Comparison of ENCODE assay signal across 1 cellular context in genomic region chr2:206765242-206766056, GRCh38.
TF ChIP-seq lines count a peak whose summit lies in the region.

TSS of gene FASTKD2 (plus strand) at chr2:206765606. CDS start at chr2:206766694, 1,088 bp downstream.
TSS of gene MDH1B (minus strand) at chr2:206765328. CDS start at chr2:206765271, 57 bp downstream.

TF ChIP-seq in HepG2, 621 proteins besides CTCF, POLR2A, EP300 and RAD21 (continued from another document and continues in another):
- TF ChIP-seq CSRNP1 (CRISPR knock-in tag; IDR thresholded peaks at IDR 0.05) (peak; percentile 69; the same call in 1 of the 2 replicates), HDAC2 (CRISPR knock-in tag; IDR thresholded peaks at IDR 0.05) (peak; percentile 91), ZNF34 (CRISPR knock-in tag; IDR thresholded peaks at IDR 0.05; ENCODE audit: borderline replicate concordance) (peak; percentile 82; the same call in 1 of the 2 replicates), ZNF850 (CRISPR knock-in tag; conservative IDR thresholded peaks at IDR 0.05) (no peak), ASH2L (IDR thresholded peaks at IDR 0.05; ENCODE audit: insufficient read length, low read depth, low read length) (peak; percentile 98), FOXA1 (IDR thresholded peaks at IDR 0.05) (no peak), FOXA1 (CRISPR knock-in tag; IDR thresholded peaks at IDR 0.05) (no peak), ZNF383 (CRISPR knock-in tag; IDR thresholded peaks at IDR 0.05; ENCODE audit: borderline replicate concordance) (no peak; the same call in 1 of the 2 replicates), ZNF337 (CRISPR knock-in tag; IDR thresholded peaks at IDR 0.05; ENCODE audit: borderline replicate concordance, low read depth) (0 out of 2 replicates have a peak, but pooled peaks have one; percentile 61), HOXA9 (CRISPR knock-in tag; IDR thresholded peaks at IDR 0.05; ENCODE audit: borderline replicate concordance) (no peak), GATAD2A (CRISPR knock-in tag; IDR thresholded peaks at IDR 0.05) (peak; percentile 70), FIP1L1 (IDR thresholded peaks at IDR 0.05; ENCODE audit: borderline replicate concordance, insufficient read depth, low read depth, low read length) (no peak), HMGA1 (CRISPR knock-in tag; conservative IDR thresholded peaks at IDR 0.05) (no peak), AHDC1 (CRISPR knock-in tag; IDR thresholded peaks at IDR 0.05; ENCODE audit: borderline replicate concordance) (no peak), ATAD3A (CRISPR knock-in tag; IDR thresholded peaks at IDR 0.05) (no peak), ELF4 (CRISPR knock-in tag; IDR thresholded peaks at IDR 0.05; ENCODE audit: borderline replicate concordance) (peak; percentile 72; the same call in 1 of the 2 replicates), SPEN (CRISPR knock-in tag; IDR thresholded peaks at IDR 0.05; ENCODE audit: low read depth) (peak; percentile 97), MAZ (IDR thresholded peaks at IDR 0.05; ENCODE audit: borderline replicate concordance, low read depth, low read length) (no peak), MAZ (CRISPR knock-in tag; IDR thresholded peaks at IDR 0.05; ENCODE audit: low read depth) (peak; percentile 77; the same call in 1 of the 2 replicates), ZNF124 (CRISPR knock-in tag; IDR thresholded peaks at IDR 0.05) (peak; percentile 62; the same call in 1 of the 2 replicates), ZSCAN25 (CRISPR knock-in tag; IDR thresholded peaks at IDR 0.05) (no peak; the same call in 1 of the 2 replicates), MTA1 (CRISPR knock-in tag; IDR thresholded peaks at IDR 0.05; ENCODE audit: borderline replicate concordance) (no peak), ZSCAN29 (CRISPR knock-in tag; conservative IDR thresholded peaks at IDR 0.05) (0 out of 2 replicates have a peak, but pooled peaks have one; percentile 32), SP4 (CRISPR knock-in tag; IDR thresholded peaks at IDR 0.05) (no peak), PTBP1 (IDR thresholded peaks at IDR 0.05; ENCODE audit: low read depth, low read length, poor library complexity, severe bottlenecking) (no peak)
- TF ChIP-seq, protein P1, sequence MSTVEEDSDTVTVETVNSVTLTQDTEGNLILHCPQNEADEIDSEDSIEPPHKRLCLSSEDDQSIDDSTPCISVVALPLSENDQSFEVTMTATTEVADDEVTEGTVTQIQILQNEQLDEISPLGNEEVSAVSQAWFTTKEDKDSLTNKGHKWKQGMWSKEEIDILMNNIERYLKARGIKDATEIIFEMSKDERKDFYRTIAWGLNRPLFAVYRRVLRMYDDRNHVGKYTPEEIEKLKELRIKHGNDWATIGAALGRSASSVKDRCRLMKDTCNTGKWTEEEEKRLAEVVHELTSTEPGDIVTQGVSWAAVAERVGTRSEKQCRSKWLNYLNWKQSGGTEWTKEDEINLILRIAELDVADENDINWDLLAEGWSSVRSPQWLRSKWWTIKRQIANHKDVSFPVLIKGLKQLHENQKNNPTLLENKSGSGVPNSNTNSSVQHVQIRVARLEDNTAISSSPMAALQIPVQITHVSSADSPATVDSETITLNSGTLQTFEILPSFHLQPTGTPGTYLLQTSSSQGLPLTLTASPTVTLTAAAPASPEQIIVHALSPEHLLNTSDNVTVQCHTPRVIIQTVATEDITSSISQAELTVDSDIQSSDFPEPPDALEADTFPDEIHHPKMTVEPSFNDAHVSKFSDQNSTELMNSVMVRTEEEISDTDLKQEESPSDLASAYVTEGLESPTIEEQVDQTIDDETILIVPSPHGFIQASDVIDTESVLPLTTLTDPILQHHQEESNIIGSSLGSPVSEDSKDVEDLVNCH (CRISPR knock-in tag; IDR thresholded peaks at IDR 0.05) = no peak
- TF ChIP-seq, protein P2, sequence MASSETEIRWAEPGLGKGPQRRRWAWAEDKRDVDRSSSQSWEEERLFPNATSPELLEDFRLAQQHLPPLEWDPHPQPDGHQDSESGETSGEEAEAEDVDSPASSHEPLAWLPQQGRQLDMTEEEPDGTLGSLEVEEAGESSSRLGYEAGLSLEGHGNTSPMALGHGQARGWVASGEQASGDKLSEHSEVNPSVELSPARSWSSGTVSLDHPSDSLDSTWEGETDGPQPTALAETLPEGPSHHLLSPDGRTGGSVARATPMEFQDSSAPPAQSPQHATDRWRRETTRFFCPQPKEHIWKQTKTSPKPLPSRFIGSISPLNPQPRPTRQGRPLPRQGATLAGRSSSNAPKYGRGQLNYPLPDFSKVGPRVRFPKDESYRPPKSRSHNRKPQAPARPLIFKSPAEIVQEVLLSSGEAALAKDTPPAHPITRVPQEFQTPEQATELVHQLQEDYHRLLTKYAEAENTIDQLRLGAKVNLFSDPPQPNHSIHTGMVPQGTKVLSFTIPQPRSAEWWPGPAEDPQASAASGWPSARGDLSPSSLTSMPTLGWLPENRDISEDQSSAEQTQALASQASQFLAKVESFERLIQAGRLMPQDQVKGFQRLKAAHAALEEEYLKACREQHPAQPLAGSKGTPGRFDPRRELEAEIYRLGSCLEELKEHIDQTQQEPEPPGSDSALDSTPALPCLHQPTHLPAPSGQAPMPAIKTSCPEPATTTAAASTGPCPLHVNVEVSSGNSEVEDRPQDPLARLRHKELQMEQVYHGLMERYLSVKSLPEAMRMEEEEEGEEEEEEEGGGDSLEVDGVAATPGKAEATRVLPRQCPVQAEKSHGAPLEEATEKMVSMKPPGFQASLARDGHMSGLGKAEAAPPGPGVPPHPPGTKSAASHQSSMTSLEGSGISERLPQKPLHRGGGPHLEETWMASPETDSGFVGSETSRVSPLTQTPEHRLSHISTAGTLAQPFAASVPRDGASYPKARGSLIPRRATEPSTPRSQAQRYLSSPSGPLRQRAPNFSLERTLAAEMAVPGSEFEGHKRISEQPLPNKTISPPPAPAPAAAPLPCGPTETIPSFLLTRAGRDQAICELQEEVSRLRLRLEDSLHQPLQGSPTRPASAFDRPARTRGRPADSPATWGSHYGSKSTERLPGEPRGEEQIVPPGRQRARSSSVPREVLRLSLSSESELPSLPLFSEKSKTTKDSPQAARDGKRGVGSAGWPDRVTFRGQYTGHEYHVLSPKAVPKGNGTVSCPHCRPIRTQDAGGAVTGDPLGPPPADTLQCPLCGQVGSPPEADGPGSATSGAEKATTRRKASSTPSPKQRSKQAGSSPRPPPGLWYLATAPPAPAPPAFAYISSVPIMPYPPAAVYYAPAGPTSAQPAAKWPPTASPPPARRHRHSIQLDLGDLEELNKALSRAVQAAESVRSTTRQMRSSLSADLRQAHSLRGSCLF (CRISPR knock-in tag; IDR thresholded peaks at IDR 0.05; ENCODE audit: borderline replicate concordance) = peak; percentile 83; the same call in 1 of the 2 replicates
- TF ChIP-seq, protein P3, sequence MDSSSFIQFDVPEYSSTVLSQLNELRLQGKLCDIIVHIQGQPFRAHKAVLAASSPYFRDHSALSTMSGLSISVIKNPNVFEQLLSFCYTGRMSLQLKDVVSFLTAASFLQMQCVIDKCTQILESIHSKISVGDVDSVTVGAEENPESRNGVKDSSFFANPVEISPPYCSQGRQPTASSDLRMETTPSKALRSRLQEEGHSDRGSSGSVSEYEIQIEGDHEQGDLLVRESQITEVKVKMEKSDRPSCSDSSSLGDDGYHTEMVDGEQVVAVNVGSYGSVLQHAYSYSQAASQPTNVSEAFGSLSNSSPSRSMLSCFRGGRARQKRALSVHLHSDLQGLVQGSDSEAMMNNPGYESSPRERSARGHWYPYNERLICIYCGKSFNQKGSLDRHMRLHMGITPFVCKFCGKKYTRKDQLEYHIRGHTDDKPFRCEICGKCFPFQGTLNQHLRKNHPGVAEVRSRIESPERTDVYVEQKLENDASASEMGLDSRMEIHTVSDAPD (CRISPR knock-in tag; IDR thresholded peaks at IDR 0.05) = peak; percentile 67; the same call in 1 of the 2 replicates
- TF ChIP-seq, protein P4, sequence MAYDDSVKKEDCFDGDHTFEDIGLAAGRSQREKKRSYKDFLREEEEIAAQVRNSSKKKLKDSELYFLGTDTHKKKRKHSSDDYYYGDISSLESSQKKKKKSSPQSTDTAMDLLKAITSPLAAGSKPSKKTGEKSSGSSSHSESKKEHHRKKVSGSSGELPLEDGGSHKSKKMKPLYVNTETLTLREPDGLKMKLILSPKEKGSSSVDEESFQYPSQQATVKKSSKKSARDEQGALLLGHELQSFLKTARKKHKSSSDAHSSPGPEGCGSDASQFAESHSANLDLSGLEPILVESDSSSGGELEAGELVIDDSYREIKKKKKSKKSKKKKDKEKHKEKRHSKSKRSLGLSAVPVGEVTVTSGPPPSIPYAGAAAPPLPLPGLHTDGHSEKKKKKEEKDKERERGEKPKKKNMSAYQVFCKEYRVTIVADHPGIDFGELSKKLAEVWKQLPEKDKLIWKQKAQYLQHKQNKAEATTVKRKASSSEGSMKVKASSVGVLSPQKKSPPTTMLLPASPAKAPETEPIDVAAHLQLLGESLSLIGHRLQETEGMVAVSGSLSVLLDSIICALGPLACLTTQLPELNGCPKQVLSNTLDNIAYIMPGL (CRISPR knock-in tag; IDR thresholded peaks at IDR 0.05; ENCODE audit: borderline replicate concordance in 1 of 2, low read depth in 1 of 2) = peak; percentile 70 to 91; a peak in 3 of 4 replicates
- TF ChIP-seq, protein P5, sequence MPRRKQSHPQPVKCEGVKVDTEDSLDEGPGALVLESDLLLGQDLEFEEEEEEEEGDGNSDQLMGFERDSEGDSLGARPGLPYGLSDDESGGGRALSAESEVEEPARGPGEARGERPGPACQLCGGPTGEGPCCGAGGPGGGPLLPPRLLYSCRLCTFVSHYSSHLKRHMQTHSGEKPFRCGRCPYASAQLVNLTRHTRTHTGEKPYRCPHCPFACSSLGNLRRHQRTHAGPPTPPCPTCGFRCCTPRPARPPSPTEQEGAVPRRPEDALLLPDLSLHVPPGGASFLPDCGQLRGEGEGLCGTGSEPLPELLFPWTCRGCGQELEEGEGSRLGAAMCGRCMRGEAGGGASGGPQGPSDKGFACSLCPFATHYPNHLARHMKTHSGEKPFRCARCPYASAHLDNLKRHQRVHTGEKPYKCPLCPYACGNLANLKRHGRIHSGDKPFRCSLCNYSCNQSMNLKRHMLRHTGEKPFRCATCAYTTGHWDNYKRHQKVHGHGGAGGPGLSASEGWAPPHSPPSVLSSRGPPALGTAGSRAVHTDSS (CRISPR knock-in tag; conservative IDR thresholded peaks at IDR 0.05) = 0 out of 2 replicates have a peak, but pooled peaks have one; percentile 83
- TF ChIP-seq, protein P6, sequence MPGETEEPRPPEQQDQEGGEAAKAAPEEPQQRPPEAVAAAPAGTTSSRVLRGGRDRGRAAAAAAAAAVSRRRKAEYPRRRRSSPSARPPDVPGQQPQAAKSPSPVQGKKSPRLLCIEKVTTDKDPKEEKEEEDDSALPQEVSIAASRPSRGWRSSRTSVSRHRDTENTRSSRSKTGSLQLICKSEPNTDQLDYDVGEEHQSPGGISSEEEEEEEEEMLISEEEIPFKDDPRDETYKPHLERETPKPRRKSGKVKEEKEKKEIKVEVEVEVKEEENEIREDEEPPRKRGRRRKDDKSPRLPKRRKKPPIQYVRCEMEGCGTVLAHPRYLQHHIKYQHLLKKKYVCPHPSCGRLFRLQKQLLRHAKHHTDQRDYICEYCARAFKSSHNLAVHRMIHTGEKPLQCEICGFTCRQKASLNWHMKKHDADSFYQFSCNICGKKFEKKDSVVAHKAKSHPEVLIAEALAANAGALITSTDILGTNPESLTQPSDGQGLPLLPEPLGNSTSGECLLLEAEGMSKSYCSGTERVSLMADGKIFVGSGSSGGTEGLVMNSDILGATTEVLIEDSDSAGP (CRISPR knock-in tag; IDR thresholded peaks at IDR 0.05; ENCODE audit: borderline replicate concordance) = peak; percentile 92
- TF ChIP-seq, protein P7, sequence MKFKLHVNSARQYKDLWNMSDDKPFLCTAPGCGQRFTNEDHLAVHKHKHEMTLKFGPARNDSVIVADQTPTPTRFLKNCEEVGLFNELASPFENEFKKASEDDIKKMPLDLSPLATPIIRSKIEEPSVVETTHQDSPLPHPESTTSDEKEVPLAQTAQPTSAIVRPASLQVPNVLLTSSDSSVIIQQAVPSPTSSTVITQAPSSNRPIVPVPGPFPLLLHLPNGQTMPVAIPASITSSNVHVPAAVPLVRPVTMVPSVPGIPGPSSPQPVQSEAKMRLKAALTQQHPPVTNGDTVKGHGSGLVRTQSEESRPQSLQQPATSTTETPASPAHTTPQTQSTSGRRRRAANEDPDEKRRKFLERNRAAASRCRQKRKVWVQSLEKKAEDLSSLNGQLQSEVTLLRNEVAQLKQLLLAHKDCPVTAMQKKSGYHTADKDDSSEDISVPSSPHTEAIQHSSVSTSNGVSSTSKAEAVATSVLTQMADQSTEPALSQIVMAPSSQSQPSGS (CRISPR knock-in tag; IDR thresholded peaks at IDR 0.05) = peak; percentile 58
